In genomic region chr3:11624704-11625375, GRCh38 we compare ENCODE assay signal across 1 cellular context.
TF ChIP-seq lines count a peak whose summit lies in the region.

No MANE protein-coding gene starts in this region.

TF ChIP-seq in GM12878, 131 proteins besides CTCF, POLR2A, EP300 and RAD21 (continued from another document):
- no peak for TF ChIP-seq EGR1 (IDR thresholded peaks at IDR 0.05; ENCODE audit: borderline replicate concordance in 1 of 2, low read depth in 2 of 2, low read length in 2 of 2)
- peak; percentile 44; the same call in 1 of the 2 replicates for TF ChIP-seq RUNX3 (IDR thresholded peaks at IDR 0.05; ENCODE audit: low read length)
- TF ChIP-seq PRDM15 (CRISPR knock-in tag; IDR thresholded peaks at IDR 0.05) = no peak
- peak; percentile 18; the same call in 1 of the 2 replicates for TF ChIP-seq MLLT1 (IDR thresholded peaks at IDR 0.05)
- TF ChIP-seq ZNF207 (IDR thresholded peaks at IDR 0.05; ENCODE audit: borderline replicate concordance) = no peak
- no peak for TF ChIP-seq NBN (IDR thresholded peaks at IDR 0.05)
